1 cellular context compared by ENCODE assay signal in genomic region chr2:62642429-62643099, GRCh38.
TF ChIP-seq lines count a peak whose summit lies in the region.

No MANE protein-coding gene starts in this region.

TF ChIP-seq in HepG2, 621 proteins besides CTCF, POLR2A, EP300 and RAD21 (continued from another document and continues in another):
- TF ChIP-seq ZNF318 (CRISPR knock-in tag; IDR thresholded peaks at IDR 0.05) = no peak
- no peak for TF ChIP-seq ZNF616 (CRISPR knock-in tag; IDR thresholded peaks at IDR 0.05; ENCODE audit: low read depth)
- no peak for TF ChIP-seq MAFG (CRISPR knock-in tag; IDR thresholded peaks at IDR 0.05)
- no peak for TF ChIP-seq SYNCRIP (IDR thresholded peaks at IDR 0.05; ENCODE audit: insufficient read depth, low read depth, low read length)
- peak; percentile 77; the same call in 1 of the 2 replicates for TF ChIP-seq HDAC1 (CRISPR knock-in tag; IDR thresholded peaks at IDR 0.05)
- TF ChIP-seq ZNF530 (CRISPR knock-in tag; IDR thresholded peaks at IDR 0.05; ENCODE audit: low read depth) = no peak
- TF ChIP-seq ATF2 (CRISPR knock-in tag; IDR thresholded peaks at IDR 0.05) = peak; percentile 71
- TF ChIP-seq, protein P1, sequence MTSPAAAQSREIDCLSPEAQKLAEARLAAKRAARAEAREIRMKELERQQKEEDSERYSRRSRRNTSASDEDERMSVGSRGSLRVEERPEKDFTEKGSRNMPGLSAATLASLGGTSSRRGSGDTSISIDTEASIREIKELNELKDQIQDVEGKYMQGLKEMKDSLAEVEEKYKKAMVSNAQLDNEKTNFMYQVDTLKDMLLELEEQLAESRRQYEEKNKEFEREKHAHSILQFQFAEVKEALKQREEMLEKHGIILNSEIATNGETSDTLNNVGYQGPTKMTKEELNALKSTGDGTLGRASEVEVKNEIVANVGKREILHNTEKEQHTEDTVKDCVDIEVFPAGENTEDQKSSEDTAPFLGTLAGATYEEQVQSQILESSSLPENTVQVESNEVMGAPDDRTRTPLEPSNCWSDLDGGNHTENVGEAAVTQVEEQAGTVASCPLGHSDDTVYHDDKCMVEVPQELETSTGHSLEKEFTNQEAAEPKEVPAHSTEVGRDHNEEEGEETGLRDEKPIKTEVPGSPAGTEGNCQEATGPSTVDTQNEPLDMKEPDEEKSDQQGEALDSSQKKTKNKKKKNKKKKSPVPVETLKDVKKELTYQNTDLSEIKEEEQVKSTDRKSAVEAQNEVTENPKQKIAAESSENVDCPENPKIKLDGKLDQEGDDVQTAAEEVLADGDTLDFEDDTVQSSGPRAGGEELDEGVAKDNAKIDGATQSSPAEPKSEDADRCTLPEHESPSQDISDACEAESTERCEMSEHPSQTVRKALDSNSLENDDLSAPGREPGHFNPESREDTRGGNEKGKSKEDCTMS (CRISPR knock-in tag; conservative IDR thresholded peaks at IDR 0.05) = no peak
- TF ChIP-seq ZNF329 (CRISPR knock-in tag; IDR thresholded peaks at IDR 0.05; ENCODE audit: low read depth) = no peak
- TF ChIP-seq NFAT5 (CRISPR knock-in tag; IDR thresholded peaks at IDR 0.05) = no peak
- no peak for TF ChIP-seq PCBP1 (IDR thresholded peaks at IDR 0.05; ENCODE audit: borderline replicate concordance, low read depth, low read length)
- no peak for TF ChIP-seq THYN1 (CRISPR knock-in tag; IDR thresholded peaks at IDR 0.05; ENCODE audit: borderline replicate concordance, low read depth)
- 0 out of 2 replicates have a peak, but pooled peaks have one; percentile 39 for TF ChIP-seq FOXP1 (IDR thresholded peaks at IDR 0.05)
- TF ChIP-seq FOXP1 (CRISPR knock-in tag; IDR thresholded peaks at IDR 0.05) = no peak; the same call in 1 of the 2 replicates
- TF ChIP-seq MEF2D (CRISPR knock-in tag; IDR thresholded peaks at IDR 0.05) = peak; percentile 76; the same call in 1 of the 2 replicates
- peak; percentile 26 for TF ChIP-seq ZNF18 (CRISPR knock-in tag; IDR thresholded peaks at IDR 0.05; ENCODE audit: insufficient replicate concordance)
- TF ChIP-seq ZNF761 (CRISPR knock-in tag; conservative IDR thresholded peaks at IDR 0.05) = peak; percentile 66
- no peak for TF ChIP-seq NFE2L1 (CRISPR knock-in tag; IDR thresholded peaks at IDR 0.05; ENCODE audit: borderline replicate concordance)
- TF ChIP-seq ZC3H4 (CRISPR knock-in tag; IDR thresholded peaks at IDR 0.05; ENCODE audit: borderline replicate concordance) = no peak
- no peak for TF ChIP-seq HES4 (CRISPR knock-in tag; IDR thresholded peaks at IDR 0.05; ENCODE audit: borderline replicate concordance)
- TF ChIP-seq RBAK (CRISPR knock-in tag; IDR thresholded peaks at IDR 0.05) = 0 out of 2 replicates have a peak, but pooled peaks have one; percentile 57
- no peak for TF ChIP-seq SETDB1 (CRISPR knock-in tag; IDR thresholded peaks at IDR 0.05; ENCODE audit: borderline replicate concordance)
- TF ChIP-seq TAF1 (CRISPR knock-in tag; IDR thresholded peaks at IDR 0.05) = no peak
- no peak for TF ChIP-seq DBP (CRISPR knock-in tag; IDR thresholded peaks at IDR 0.05; ENCODE audit: not compliant biosample characterization)
- TF ChIP-seq HCFC1 (IDR thresholded peaks at IDR 0.05; ENCODE audit: low read depth, low read length) = no peak
- no peak for TF ChIP-seq MBNL3 (CRISPR knock-in tag; conservative IDR thresholded peaks at IDR 0.05)
- TF ChIP-seq CREM (IDR thresholded peaks at IDR 0.05) = peak; percentile 92
- no peak for TF ChIP-seq CREM (CRISPR knock-in tag; IDR thresholded peaks at IDR 0.05)
- TF ChIP-seq ZNF660 (CRISPR knock-in tag; IDR thresholded peaks at IDR 0.05; ENCODE audit: borderline replicate concordance, low read depth) = no peak
- no peak for TF ChIP-seq HOXA9 (CRISPR knock-in tag; IDR thresholded peaks at IDR 0.05; ENCODE audit: borderline replicate concordance)
- TF ChIP-seq, protein P2, sequence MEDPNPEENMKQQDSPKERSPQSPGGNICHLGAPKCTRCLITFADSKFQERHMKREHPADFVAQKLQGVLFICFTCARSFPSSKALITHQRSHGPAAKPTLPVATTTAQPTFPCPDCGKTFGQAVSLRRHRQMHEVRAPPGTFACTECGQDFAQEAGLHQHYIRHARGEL (CRISPR knock-in tag; IDR thresholded peaks at IDR 0.05) = no peak
- TF ChIP-seq ZNF224 (CRISPR knock-in tag; IDR thresholded peaks at IDR 0.05) = no peak
- no peak for TF ChIP-seq ZNF773 (CRISPR knock-in tag; IDR thresholded peaks at IDR 0.05; ENCODE audit: borderline replicate concordance)
- peak; percentile 90 for TF ChIP-seq PITX1 (CRISPR knock-in tag; IDR thresholded peaks at IDR 0.05)
- peak; percentile 84; the same call in 1 of the 2 replicates for TF ChIP-seq ZNF414 (CRISPR knock-in tag; IDR thresholded peaks at IDR 0.05)
- TF ChIP-seq, protein P3, sequence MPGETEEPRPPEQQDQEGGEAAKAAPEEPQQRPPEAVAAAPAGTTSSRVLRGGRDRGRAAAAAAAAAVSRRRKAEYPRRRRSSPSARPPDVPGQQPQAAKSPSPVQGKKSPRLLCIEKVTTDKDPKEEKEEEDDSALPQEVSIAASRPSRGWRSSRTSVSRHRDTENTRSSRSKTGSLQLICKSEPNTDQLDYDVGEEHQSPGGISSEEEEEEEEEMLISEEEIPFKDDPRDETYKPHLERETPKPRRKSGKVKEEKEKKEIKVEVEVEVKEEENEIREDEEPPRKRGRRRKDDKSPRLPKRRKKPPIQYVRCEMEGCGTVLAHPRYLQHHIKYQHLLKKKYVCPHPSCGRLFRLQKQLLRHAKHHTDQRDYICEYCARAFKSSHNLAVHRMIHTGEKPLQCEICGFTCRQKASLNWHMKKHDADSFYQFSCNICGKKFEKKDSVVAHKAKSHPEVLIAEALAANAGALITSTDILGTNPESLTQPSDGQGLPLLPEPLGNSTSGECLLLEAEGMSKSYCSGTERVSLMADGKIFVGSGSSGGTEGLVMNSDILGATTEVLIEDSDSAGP (CRISPR knock-in tag; IDR thresholded peaks at IDR 0.05; ENCODE audit: borderline replicate concordance) = no peak
- 0 out of 2 replicates have a peak, but pooled peaks have one; percentile 44 for TF ChIP-seq CBFB (CRISPR knock-in tag; IDR thresholded peaks at IDR 0.05)
